8 cellular contexts compared by ENCODE assay signal in genomic region chr3:23916152-23916885, GRCh38. TPM values are rescaled to one million over a fixed set of nuclear protein-coding genes. Genes with fewer than 3 reads are reported as not detected.
DNase-seq lines count a peak whose midpoint lies in the region; ATAC-seq, FAIRE-seq and TF ChIP-seq lines count a peak whose summit lies in the region.

No MANE protein-coding gene starts in this region.

- H3K18ac ChIP-seq in trophoblast cell (ENCODE audit: low read length), result peak overlapping the region; percentile 9

- H3K4me1 ChIP-seq in foreskin keratinocyte (peaks cover 7% of the 10 kb centered on the region), trophoblast cell (ENCODE audit: control insufficient read depth in 1 of 2, insufficient read depth in 2 of 2, low read length in 2 of 2) (peaks cover 0 to 6% of the 10 kb centered on the region in 2 experiments)

- H2BK120ac ChIP-seq in trophoblast cell (ENCODE audit: insufficient read depth, low read length, poor library complexity), result peak overlapping the region; percentile 1

- H3K4me3 ChIP-seq in SU-DHL-6 (ENCODE audit: insufficient read depth, low read length, poor library complexity, severe bottlenecking) (peak overlapping the region; percentile 97), trophoblast cell (ENCODE audit: low read depth, low read length) (peak overlapping the region; percentile 87)

- peak overlapping the region; percentile 82 for H2AFZ ChIP-seq in SU-DHL-6 (ENCODE audit: low read depth, low read length, severe bottlenecking)
- peak overlapping the region; percentile 48 for H2AFZ ChIP-seq in trophoblast cell (ENCODE audit: insufficient read depth, low read length, poor library complexity)

- peak overlapping the region; percentile 99 for H3K4me3 Mint-ChIP-seq in activated CD4-positive, alpha-beta T cell treated with anti-CD3 and anti-CD28 coated beads, Interleukin-2, amount 10 ng/mL, durations not matched to agents 7 days and 5 days

- H2AK5ac ChIP-seq in trophoblast cell (ENCODE audit: low read length), result no peak overlapping the region

- H3K27me3 ChIP-seq in SU-DHL-6 (ENCODE audit: low read length) (no peaks in the 10 kb centered on the region), foreskin keratinocyte (no peaks in the 10 kb centered on the region), trophoblast cell (ENCODE audit: insufficient read depth, low read length) (peaks cover 2% of the 10 kb centered on the region)

- no peak overlapping the region for H2BK12ac ChIP-seq in trophoblast cell (ENCODE audit: low read length)

- peaks cover 21% of the 10 kb centered on the region for H4K20me1 ChIP-seq in SU-DHL-6 (ENCODE audit: low read depth, low read length)

- peak overlapping the region; percentile 16 for H3K14ac ChIP-seq in trophoblast cell (ENCODE audit: low read length)

- CTCF ChIA-PET in activated CD4-positive, alpha-beta T cell treated with anti-CD3 and anti-CD28 coated beads, Interleukin-2, amount 10 ng/mL, durations not matched to agents 7 days and 5 days (lab: Charles Lee), result interaction anchor here (0.6 to 1.2 kb wide), 5 partner anchors 9 to 762 kb away, joined by 3 to 5 read pairs (median 4); no protein-coding TSS in a partner anchor

- peak overlapping the region; percentile 4 for H2BK5ac ChIP-seq in trophoblast cell (ENCODE audit: low read depth, low read length, poor library complexity)

- ATAC-seq in HG02943 (IDR thresholded peaks at IDR 0.05; ENCODE audit: low read depth, unreplicated experiment) (peak; percentile 43), foreskin keratinocyte (peak; percentile 66)

- H4K91ac ChIP-seq in trophoblast cell (ENCODE audit: low read depth, low read length), result peak overlapping the region; percentile 64

- H3K79me2 ChIP-seq in SU-DHL-6 (ENCODE audit: insufficient read depth, low read length), result peaks cover 22% of the 10 kb centered on the region
- peaks cover 17% of the 10 kb centered on the region for H3K79me2 ChIP-seq in trophoblast cell (ENCODE audit: control insufficient read depth, insufficient read depth, low read length, poor library complexity)

- H4K8ac ChIP-seq in trophoblast cell (ENCODE audit: low read depth, low read length), result peak overlapping the region; percentile 76

- peaks cover 42% of the 10 kb centered on the region for H3K36me3 Mint-ChIP-seq in activated CD4-positive, alpha-beta T cell treated with anti-CD3 and anti-CD28 coated beads, Interleukin-2, amount 10 ng/mL, durations not matched to agents 7 days and 5 days (ENCODE audit: low read depth)

- H3K4me2 ChIP-seq in SU-DHL-6 (ENCODE audit: low read depth, low read length, poor library complexity, severe bottlenecking), result peak overlapping the region; percentile 84
- peak overlapping the region; percentile 80 for H3K4me2 ChIP-seq in trophoblast cell (ENCODE audit: low read length)

- H4K12ac ChIP-seq in trophoblast cell (ENCODE audit: low read depth, low read length), result peak overlapping the region; percentile 4

- H3K4ac ChIP-seq in trophoblast cell (ENCODE audit: low read depth, low read length), result peak overlapping the region; percentile 1

- H3K27me3 Mint-ChIP-seq in activated CD4-positive, alpha-beta T cell treated with anti-CD3 and anti-CD28 coated beads, Interleukin-2, amount 10 ng/mL, durations not matched to agents 7 days and 5 days, result peaks cover 2% of the 10 kb centered on the region

- FAIRE-seq in D721Med (lab: Jason Lieb, UNC), result no peak

- TF ChIP-seq CTCF in SU-DHL-6 (IDR thresholded peaks at IDR 0.05; ENCODE audit: insufficient read depth, low read length, poor library complexity, severe bottlenecking), result no peak
- TF ChIP-seq CTCF in foreskin keratinocyte (conservative IDR thresholded peaks at IDR 0.05), result no peak
- no peak for TF ChIP-seq CTCF in D721Med (IDR thresholded peaks at IDR 0.05; ENCODE audit: insufficient read depth, missing control alignments)

- peak overlapping the region; percentile 99 for H3K27ac Mint-ChIP-seq in activated CD4-positive, alpha-beta T cell treated with anti-CD3 and anti-CD28 coated beads, Interleukin-2, amount 10 ng/mL, durations not matched to agents 7 days and 5 days

- DNase-seq in activated CD4-positive, alpha-beta T cell treated with anti-CD3 and anti-CD28 coated beads, Interleukin-2, amount 10 ng/mL, durations not matched to agents 7 days and 5 days, result no peak
- no peak for DNase-seq in activated CD4-positive, alpha-beta T cell treated with anti-CD3 and anti-CD28 coated beads for 1 hour
- DNase-seq in foreskin keratinocyte, result peak in 1 of 2 donors; percentile 25
- DNase-seq in trophoblast cell, result peak; percentile 51 to 82
- DNase-seq in T1000 (lab: John Stamatoyannopoulos, UW), result no peak
- no peak for DNase-seq in D721Med (ENCODE audit: insufficient read length, low spot score)

- no peaks in the 10 kb centered on the region for H3K9me2 ChIP-seq in SU-DHL-6 (replicated peaks; ENCODE audit: insufficient read depth, low read length)

- H3K9ac ChIP-seq in SU-DHL-6 (ENCODE audit: low read length) (peak overlapping the region; percentile 83), trophoblast cell (ENCODE audit: low read length) (peak overlapping the region; percentile 93)

- no peaks in the 10 kb centered on the region for H3K9me3 ChIP-seq in SU-DHL-6 (ENCODE audit: insufficient read depth, low read length)
- no peaks in the 10 kb centered on the region for H3K9me3 ChIP-seq in trophoblast cell (ENCODE audit: insufficient read depth, low read depth, low read length)

- peaks cover 47% of the 10 kb centered on the region for H3F3A ChIP-seq in SU-DHL-6 (ENCODE audit: insufficient read depth)

- POLR2A ChIA-PET in activated CD4-positive, alpha-beta T cell treated with anti-CD3 and anti-CD28 coated beads, Interleukin-2, amount 10 ng/mL, durations not matched to agents 7 days and 5 days (lab: Charles Lee), result interaction anchor here (0.5 to 1.2 kb wide), 7 partner anchors 24 to 1976 kb away, joined by 3 to 8 read pairs (median 5); no protein-coding TSS in a partner anchor

- peaks cover 45% of the 10 kb centered on the region for H3K4me1 Mint-ChIP-seq in activated CD4-positive, alpha-beta T cell treated with anti-CD3 and anti-CD28 coated beads, Interleukin-2, amount 10 ng/mL, durations not matched to agents 7 days and 5 days

- H3K36me3 ChIP-seq in SU-DHL-6 (ENCODE audit: low read length) (peaks cover 26% of the 10 kb centered on the region), trophoblast cell (ENCODE audit: control insufficient read depth in 1 of 2, insufficient read depth in 2 of 2, low read length in 2 of 2) (peaks cover 4 to 17% of the 10 kb centered on the region in 2 experiments)

- no CpG with 5 or more reads among the region's 48 CpGs for WGBS in trophoblast cell (ENCODE audit: extremely low coverage, insufficient coverage, insufficient read length)

- peaks cover 14% of the 10 kb centered on the region for H3K79me1 ChIP-seq in trophoblast cell (ENCODE audit: low read length)

- H3K27ac ChIP-seq in SU-DHL-6 (ENCODE audit: low read depth, low read length), result no peak overlapping the region
- peak overlapping the region; percentile 3 for H3K27ac ChIP-seq in foreskin keratinocyte
- H3K27ac ChIP-seq in trophoblast cell (ENCODE audit: low read depth, low read length), result peak overlapping the region; percentile 31

- no peak overlapping the region for H3K23ac ChIP-seq in trophoblast cell (ENCODE audit: low read length)

- no peaks in the 10 kb centered on the region for H3K9me3 Mint-ChIP-seq in activated CD4-positive, alpha-beta T cell treated with anti-CD3 and anti-CD28 coated beads, Interleukin-2, amount 10 ng/mL, durations not matched to agents 7 days and 5 days

RNA-seq across cellular contexts. Expression of gene NKIRAS1, which starts 0.5 kb away (rescaled TPM):
- 1 to 10 TPM; 2.5 to 3.0 TPM for total RNA-seq in activated CD4-positive, alpha-beta T cell treated with anti-CD3 and anti-CD28 coated beads, Interleukin-2, amount 10 ng/mL, durations not matched to agents 7 days and 5 days
- total RNA-seq in foreskin keratinocyte, result 7.5 and 9.1 TPM in 2 replicates
- 4.9 and 7.0 TPM in 2 replicates for polyA plus RNA-seq in foreskin keratinocyte
- polyA plus RNA-seq in trophoblast cell (2013), result 9.3 and 9.5 TPM in 2 replicates

RNA-seq across cellular contexts. Expression of gene RPL15, which starts 0.6 kb away (rescaled TPM):
- 1,000 to 10,000 TPM; 1,598 to 1,775 TPM for total RNA-seq in activated CD4-positive, alpha-beta T cell treated with anti-CD3 and anti-CD28 coated beads, Interleukin-2, amount 10 ng/mL, durations not matched to agents 7 days and 5 days
- total RNA-seq in foreskin keratinocyte, result 2,112 and 2,154 TPM in 2 replicates
- polyA plus RNA-seq in foreskin keratinocyte, result 3,005 and 3,026 TPM in 2 replicates
- 2,209 and 2,294 TPM in 2 replicates for polyA plus RNA-seq in trophoblast cell (2013)

RNA-seq across cellular contexts. Expression of gene NR1D2, which starts 28.8 kb away (rescaled TPM):
- 1 to 10 TPM; 5.9 TPM for total RNA-seq in activated CD4-positive, alpha-beta T cell treated with anti-CD3 and anti-CD28 coated beads, Interleukin-2, amount 10 ng/mL, durations not matched to agents 7 days and 5 days
- 17.5 and 19.9 TPM in 2 replicates for total RNA-seq in foreskin keratinocyte
- 3.7 and 5.5 TPM in 2 replicates for polyA plus RNA-seq in foreskin keratinocyte
- polyA plus RNA-seq in trophoblast cell (2013), result 11.2 and 12.2 TPM in 2 replicates

Comparison
In these comparisons a context has a peak if more than half of its experiments do, and no peak if none do; other contexts are left out.
1. DNase-seq: peak in trophoblast cell (2 of 2); none in activated CD4-positive, alpha-beta T cell treated with anti-CD3 and anti-CD28 coated beads, Interleukin-2, amount 10 ng/mL, durations not matched to agents 7 days and 5 days (single experiment), activated CD4-positive, alpha-beta T cell treated with anti-CD3 and anti-CD28 coated beads for 1 hour (single experiment), T1000 (single experiment) and D721Med (single experiment).